In genomic region chr5:171419663-171420428, GRCh38 we compare ENCODE assay signal across 9 cellular contexts. TPM values are rescaled to one million over a fixed set of nuclear protein-coding genes. Genes with fewer than 3 reads are reported as not detected.
DNase-seq lines count a peak whose midpoint lies in the region; ATAC-seq, FAIRE-seq and TF ChIP-seq lines count a peak whose summit lies in the region.
"Had no signal": no experiment of that assay in that cellular context is flagged by ENCODE, and none has a peak within 500 bp of the region (broad histone marks: within the 10 kb centered on the region; RNA-seq: fewer than 3 reads in every experiment).

No MANE protein-coding gene starts in this region.

- no peaks in the 10 kb centered on the region for H3K9me3 ChIP-seq in neuron (ENCODE audit: low read length)

- H3K4me3 ChIP-seq in fibroblast of the aortic adventitia (ENCODE audit: low read depth, low read length) (peak overlapping the region; percentile 40), neuron (ENCODE audit: low read length) (peak overlapping the region; percentile 50)

- peak; percentile 61 for DNase-seq in AG08396 (ENCODE audit: low spot score)
- peak; percentile 30 for DNase-seq in HT-29 (ENCODE audit: low spot score)
- DNase-seq in activated CD4-positive, alpha-beta T cell treated with anti-CD3 and anti-CD28 coated beads, Interleukin-2, amount 50 U/mL, for 1 hour: peak; percentile 20
- no peak for DNase-seq in fibroblast of the aortic adventitia (ENCODE audit: low read depth)
- no peak for DNase-seq in RCC 7860 (ENCODE audit: low spot score)

- peaks cover 2% of the 10 kb centered on the region for H3K27me3 ChIP-seq in neuron (ENCODE audit: insufficient read depth, low read length)

- peak overlapping the region; percentile 13 for H2AFZ ChIP-seq in neuron (ENCODE audit: low read depth, low read length)

- H3K4me1 ChIP-seq in neuron (ENCODE audit: insufficient read depth, low read length): peaks cover 15% of the 10 kb centered on the region

- no peak for TF ChIP-seq CTCF in fibroblast of the aortic adventitia (IDR thresholded peaks at IDR 0.05; ENCODE audit: insufficient read depth, low read length)

- no peak for FAIRE-seq in RCC 7860 (lab: Jason Lieb, UNC)
- FAIRE-seq: endometrium had no signal

- peak; percentile 30 for ATAC-seq in GM18861 (IDR thresholded peaks at IDR 0.05; ENCODE audit: unreplicated experiment)
- ATAC-seq in GM21367 (IDR thresholded peaks at IDR 0.05; ENCODE audit: unreplicated experiment): no peak

- H3K36me3 ChIP-seq in neuron (ENCODE audit: insufficient read depth, low read length): no peaks in the 10 kb centered on the region

RNA-seq across cellular contexts. Expression of gene FGF18, which starts 0.4 kb away (rescaled TPM):
- 0.37 and 0.58 TPM in 2 replicates for total RNA-seq in HT-29 (2014; rRNA removed; shearing (Covaris generic))
- 0.54 TPM in 1 of 2 replicates, not detected in the other for total RNA-seq in fibroblast of the aortic adventitia (ENCODE audit: low replicate concordance)

RNA-seq across cellular contexts. Expression of gene NPM1, which starts 32.2 kb away (rescaled TPM):
- total RNA-seq in HT-29 (2014; rRNA removed; shearing (Covaris generic)): 896 and 936 TPM in 2 replicates
- 1,373 and 6,496 TPM in 2 replicates for total RNA-seq in fibroblast of the aortic adventitia (ENCODE audit: low replicate concordance)

Comparison
In these comparisons a context has a peak if more than half of its experiments do, and no peak if none do; other contexts are left out.
1. DNase-seq: peak in AG08396 (single experiment), HT-29 (single experiment) and activated CD4-positive, alpha-beta T cell treated with anti-CD3 and anti-CD28 coated beads, Interleukin-2, amount 50 U/mL, for 1 hour (single experiment); none in fibroblast of the aortic adventitia (single experiment) and RCC 7860 (single experiment).